In genomic region chr3:101780661-101781060, GRCh38 we compare ENCODE assay signal across 8 cellular contexts. TPM values are rescaled to one million over a fixed set of nuclear protein-coding genes. Genes with fewer than 3 reads are reported as not detected.
A peak's percentile ranks its signal among the peaks of the same experiment; 100 is the strongest.
DNase-seq lines count a peak whose midpoint lies in the region; ATAC-seq and TF ChIP-seq lines count a peak whose summit lies in the region.

No MANE protein-coding gene starts in this region.

- H3K4me1 Mint-ChIP-seq in osteocyte (ENCODE audit: unreplicated experiment): peaks cover 30% of the 10 kb centered on the region

- in situ Hi-C loops in Panc1 (cut with HindIII; ENCODE audit: low pct_unique_long_range_greater_than_20kb, low sequenced_read_pairs): no loop called here

- peak overlapping the region; percentile 90 for H3K27ac Mint-ChIP-seq in osteocyte (ENCODE audit: unreplicated experiment)

- H3K27ac ChIP-seq in Panc1 (ENCODE audit: low read length) (peak overlapping the region; percentile 91), stomach (peak overlapping the region in 1 of 5 donors; percentile 87)

- CTCF ChIA-PET in Panc1 (lab: Charles Lee): interaction anchor here (0.7 kb wide), 1 partner anchor 27 kb away, joined by 3 read pairs; no protein-coding TSS in a partner anchor

- H3K9me3 Mint-ChIP-seq in osteocyte (ENCODE audit: unreplicated experiment): no peaks in the 10 kb centered on the region

- intact Hi-C loops in Panc1 (cut with micrococcal nuclease; ENCODE audit: unreplicated experiment): no loop called here
- intact Hi-C loops in stomach (cut with DNase I; ENCODE audit: low total_unique reads): no loop called here

- POLR2A ChIA-PET in Panc1 (lab: Charles Lee): no interaction called here

- peaks cover 24% of the 10 kb centered on the region for H3K36me3 Mint-ChIP-seq in osteocyte (ENCODE audit: unreplicated experiment)

- H3K4me1 ChIP-seq in Panc1 (ENCODE audit: control insufficient read depth, insufficient read depth, low read length) (peaks cover 23% of the 10 kb centered on the region), stomach (peaks cover 6 to 48% (median 23%) of the 10 kb centered on the region in 4 donors)

- H3K27me3 Mint-ChIP-seq in osteocyte (ENCODE audit: unreplicated experiment): no peaks in the 10 kb centered on the region

- 49 to 82% (median 65%) methylated on average over 2 of the region's 2 CpGs for WGBS in stomach, 5 donors

- H3K4me3 Mint-ChIP-seq in osteocyte (ENCODE audit: unreplicated experiment): peak overlapping the region; percentile 88

- H3K36me3 ChIP-seq in Panc1 (ENCODE audit: control insufficient read depth, insufficient read depth, low read length) (0 out of 2 replicates have a peak, but pooled peaks cover 3% of the 10 kb centered on the region), stomach (peaks cover 16 to 33% (median 32%) of the 10 kb centered on the region in 4 donors)

- no peak for TF ChIP-seq POLR2A in stomach (IDR thresholded peaks at IDR 0.05)

- TF ChIP-seq CTCF in Panc1 (IDR thresholded peaks at IDR 0.05): no peak
- TF ChIP-seq CTCF in osteocyte (IDR thresholded peaks at IDR 0.05): no peak
- no peak for TF ChIP-seq CTCF in stomach (IDR thresholded peaks at IDR 0.05)

- H3K4me3 ChIP-seq in Panc1 (ENCODE audit: low read depth in 2 of 2, low read length in 2 of 2): peak overlapping the region; percentile 70 to 76
- H3K4me3 ChIP-seq in stomach: peak overlapping the region in 2 of 4 donors; percentile 66 to 94

- DNase-seq in ELR (ENCODE audit: low read depth) (peak; percentile 89), Panc1 (ENCODE audit: low read depth, low spot score) (peak; percentile 33), epidermal melanocyte (ENCODE audit: insufficient read length, low spot score) (peak; percentile 30), osteocyte (ENCODE audit: extremely low spot score, unreplicated experiment) (no peak), D341Med (ENCODE audit: low spot score) (no peak), SKM-1 treated with dmso at 0.1 percent for 144 hours (lab: John Stamatoyannopoulos, UW; ENCODE audit: unreplicated experiment) (no peak), stomach (no peak)

- H3K9me3 ChIP-seq in Panc1 (ENCODE audit: control insufficient read depth, insufficient read depth, low read depth, low read length): no peaks in the 10 kb centered on the region
- H3K9me3 ChIP-seq in stomach: no peaks in the 10 kb centered on the region

- H3K27me3 ChIP-seq in Panc1 (ENCODE audit: control insufficient read depth, insufficient read depth, low read length) (no peaks in the 10 kb centered on the region), stomach (no peaks in the 10 kb centered on the region)

- TSS peak; percentile 69 for BruUV-seq in Panc1 (replicated peaks; lab: Mats Ljungman, UMichigan)

- TF ChIP-seq EP300 in stomach (IDR thresholded peaks at IDR 0.05): no peak

- ATAC-seq in Panc1: no peak
- no peak for ATAC-seq in GM19397 (IDR thresholded peaks at IDR 0.05; ENCODE audit: unreplicated experiment)

RNA-seq across cellular contexts. Expression of gene NXPE3, which starts 1.6 kb away (rescaled TPM):
- total RNA-seq in Panc1 (2021; ENCODE audit: unreplicated experiment) (30.4 TPM), osteocyte (22.2 and 23.9 TPM in 2 replicates), stomach (10 to 100 TPM in 3 of 5 donors, 1 to 10 TPM in 1, under 1 TPM in 1; 0.58 to 43.2 (median 10.1) TPM)
- polyA plus RNA-seq in Panc1 (2012; ENCODE audit: insufficient read length): 19.0 TPM
- polyA plus RNA-seq in stomach: 1 to 10 TPM; 2.2 to 3.7 (median 3.1) TPM

RNA-seq across cellular contexts. Expression of gene CEP97, which starts 56.2 kb away (rescaled TPM):
- total RNA-seq in Panc1 (2021; ENCODE audit: unreplicated experiment): 17.4 TPM
- polyA plus RNA-seq in Panc1 (2012; ENCODE audit: insufficient read length): 8.5 TPM
- total RNA-seq in osteocyte: 10.8 and 12.7 TPM in 2 replicates
- total RNA-seq in stomach: 10 to 100 TPM in 2 of 5 donors, 1 to 10 TPM in 3; 1.4 to 19.6 (median 7.6) TPM
- polyA plus RNA-seq in stomach: 1 to 10 TPM in 1 of 3 donors, under 1 TPM in 2; 0.31 to 1.2 (median 0.98) TPM

Comparison
In these comparisons a context has a peak if more than half of its experiments do, and no peak if none do; other contexts are left out.
1. DNase-seq: peak in ELR (single experiment), Panc1 (single experiment) and epidermal melanocyte (single experiment); none in osteocyte (single experiment), D341Med (single experiment), SKM-1 treated with dmso at 0.1 percent for 144 hours (single experiment) and stomach (single experiment).